8 cellular contexts compared by ENCODE assay signal in genomic region chr1:1273535-1274298, GRCh38. TPM values are rescaled to one million over a fixed set of nuclear protein-coding genes. Genes with fewer than 3 reads are reported as not detected.
DNase-seq lines count a peak whose midpoint lies in the region; ATAC-seq lines count a peak whose summit lies in the region.

Gene UBE2J2 (minus strand): TSS chr1:1273854. CDS start chr1:1267992, 5,862 bp downstream.

- intact Hi-C loops in left colon (cut with DNase I, micrococcal nuclease) = no loop called here

- peak within 1 kb of the TSS; percentile 81 for H3K27ac ChIP-seq in cingulate gyrus (ENCODE audit: low read depth, low read length)

- DNase-seq in ACHN (peak; percentile 86), NCI-H526 (lab: John Stamatoyannopoulos, UW) (peak; percentile 46 to 94), left colon (peak; percentile 96 to 97)
- DNase-seq in activated CD4-positive, alpha-beta T cell treated with anti-CD3 and anti-CD28 coated beads for 48 hours = peak; percentile 96
- DNase-seq in stimulated activated CD4-positive, alpha-beta T cell treated with anti-CD3 and anti-CD28 coated beads, Interleukin-1b, Interleukin-23, amount 100 ng/mL, for 4 hours (ENCODE audit: low read depth in 2 of 2) = peak; percentile 90 to 91

- in situ Hi-C loops in ACHN (cut with HindIII; ENCODE audit: low pct_ligation_motif_present, low pct_unique_long_range_greater_than_20kb, low sequenced_read_pairs) = no loop called here

- ATAC-seq in GM18907 (IDR thresholded peaks at IDR 0.05; ENCODE audit: unreplicated experiment) (peak; percentile 77), HG03196 (IDR thresholded peaks at IDR 0.05; ENCODE audit: unreplicated experiment) (peak; percentile 89), left colon (peak; percentile 86)

RNA-seq across cellular contexts. Expression of gene UBE2J2, which starts in this region (rescaled TPM):
- total RNA-seq in left colon = 10 to 100 TPM; 46.3 to 56.3 TPM

Comparison
In these comparisons a context has a peak if more than half of its experiments do, and no peak if none do; other contexts are left out.
1. Peak in every context shown above with its lines: DNase-seq, ATAC-seq and H3K27ac ChIP-seq.